Comparison of ENCODE assay signal across 28 cellular contexts in the genomic region with DNA sequence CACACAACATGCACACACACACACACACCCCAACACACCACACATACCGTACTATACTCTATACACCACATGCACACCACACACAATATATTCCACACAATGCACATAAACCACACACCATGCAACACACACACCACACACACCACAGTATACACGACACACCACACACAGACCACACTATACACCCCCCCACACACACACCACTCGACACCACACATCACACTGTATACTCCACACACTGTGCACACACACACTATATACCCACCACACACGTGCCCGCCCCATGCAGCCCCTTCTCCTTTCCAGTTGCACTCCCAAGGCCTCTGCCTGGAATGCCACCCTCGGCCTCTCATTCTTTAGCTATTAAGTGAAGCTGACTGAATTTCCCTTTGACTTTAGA.
"Had no signal": no experiment of that assay in that cellular context is flagged by ENCODE, and none has a peak within 500 bp of the region (broad histone marks: within the 10 kb centered on the region; RNA-seq: fewer than 3 reads in every experiment).

No MANE protein-coding gene starts in this region.

- ATAC-seq: activated CD4-positive, alpha-beta T cell treated with anti-CD3 and anti-CD28 coated beads for 36 hours; activated CD8-positive, alpha-beta T cell treated with anti-CD3 and anti-CD28 coated beads, Interleukin-2, amount 10 ng/mL, durations not matched to agents 7 days and 5 days; Panc1 had no signal

- H3K27ac ChIP-seq: brain microvascular endothelial cell, SJCRH30, WERI-Rb-1 had no signal

- H3K4me3 Mint-ChIP-seq: activated CD4-positive, alpha-beta T cell treated with anti-CD3 and anti-CD28 coated beads for 36 hours; activated CD4-positive, alpha-beta T cell treated with anti-CD3 and anti-CD28 coated beads, Interleukin-2, amount 10 ng/mL, durations not matched to agents 7 days and 5 days; activated CD8-positive, alpha-beta T cell treated with anti-CD3 and anti-CD28 coated beads, Interleukin-2, amount 10 ng/mL, durations not matched to agents 7 days and 5 days; activated naive CD4-positive, alpha-beta T cell treated with anti-CD3 and anti-CD28 coated beads for 36 hours; activated T-cell treated with anti-CD3 and anti-CD28 coated beads, Interleukin-2, amount 50 U/mL, for 24 hours had no signal

- H3K4me3 ChIP-seq: SJCRH30, SK-N-MC had no signal

- H3K27me3 ChIP-seq: brain microvascular endothelial cell, SJCRH30 had no signal

- H3K36me3 ChIP-seq: brain microvascular endothelial cell, SJCRH30, WERI-Rb-1 had no signal

- DNase-seq: activated CD4-positive, alpha-beta T cell treated with anti-CD3 and anti-CD28 coated beads for 36 hours; activated CD4-positive, alpha-beta T cell treated with anti-CD3 and anti-CD28 coated beads, Interleukin-2, amount 10 ng/mL, durations not matched to agents 7 days and 5 days; activated CD4-positive, alpha-beta T cell treated with anti-CD3 and anti-CD28 coated beads, Interleukin-2, amount 50 U/mL, for 48 hours; activated CD8-positive, alpha-beta T cell treated with anti-CD3 and anti-CD28 coated beads, Interleukin-2, amount 10 ng/mL, durations not matched to agents 7 days and 5 days; activated gamma-delta T cell treated with Interleukin-2 at 50 U/mL for 16 hours; activated naive CD4-positive, alpha-beta T cell treated with anti-CD3 and anti-CD28 coated beads for 36 hours; activated T-cell treated with anti-CD3 and anti-CD28 coated beads, Interleukin-2, amount 50 U/mL, for 24 hours; amniotic stem cell; aorta; brain microvascular endothelial cell; central memory CD4-positive, alpha-beta T cell; Karpas-422; KBM-7; NCI-H1105; NCI-H1417 treated with DMSO at 0.1 percent for 48 hours; NCI-H187 treated with DMSO at 0.1 percent for 48 hours; NCI-H2081 treated with DMSO at 0.1 percent for 48 hours; NCI-H226; NCI-H446 treated with DMSO at 0.1 percent for 48 hours; NCI-H524; NCI-H69; SHP77; SJCRH30; T1000; WERI-Rb-1 had no signal

- H3K9me3 ChIP-seq: SJCRH30 had no signal

- H3K9me3 Mint-ChIP-seq: activated CD4-positive, alpha-beta T cell treated with anti-CD3 and anti-CD28 coated beads, Interleukin-2, amount 10 ng/mL, durations not matched to agents 7 days and 5 days; activated naive CD4-positive, alpha-beta T cell treated with anti-CD3 and anti-CD28 coated beads for 36 hours; activated naive CD4-positive, alpha-beta T cell treated with anti-CD3 and anti-CD28 coated beads, Interleukin-2, amount 50 U/mL, for 72 hours; activated T-cell treated with anti-CD3 and anti-CD28 coated beads, Interleukin-2, amount 50 U/mL, for 24 hours had no signal

- H3K4me1 Mint-ChIP-seq: activated CD4-positive, alpha-beta T cell treated with anti-CD3 and anti-CD28 coated beads for 36 hours; activated CD4-positive, alpha-beta T cell treated with anti-CD3 and anti-CD28 coated beads, Interleukin-2, amount 10 ng/mL, durations not matched to agents 7 days and 5 days had no signal

- H3K36me3 Mint-ChIP-seq: activated naive CD4-positive, alpha-beta T cell treated with anti-CD3 and anti-CD28 coated beads, Interleukin-2, amount 50 U/mL, for 72 hours had no signal

- H3K27ac Mint-ChIP-seq: activated CD4-positive, alpha-beta T cell treated with anti-CD3 and anti-CD28 coated beads for 36 hours; activated CD4-positive, alpha-beta T cell treated with anti-CD3 and anti-CD28 coated beads, Interleukin-2, amount 10 ng/mL, durations not matched to agents 7 days and 5 days; activated CD8-positive, alpha-beta T cell treated with anti-CD3 and anti-CD28 coated beads, Interleukin-2, amount 10 ng/mL, durations not matched to agents 7 days and 5 days; activated naive CD4-positive, alpha-beta T cell treated with anti-CD3 and anti-CD28 coated beads for 36 hours; activated naive CD4-positive, alpha-beta T cell treated with anti-CD3 and anti-CD28 coated beads, Interleukin-2, amount 50 U/mL, for 72 hours; activated T-cell treated with anti-CD3 and anti-CD28 coated beads, Interleukin-2, amount 50 U/mL, for 24 hours had no signal
